29 cellular contexts compared by ENCODE assay signal in genomic region chr18:77343846-77344527, GRCh38.
"Had no signal": no experiment of that assay in that cellular context is flagged by ENCODE, and none has a peak within 500 bp of the region (broad histone marks: within the 10 kb centered on the region; RNA-seq: fewer than 3 reads in every experiment).

No MANE protein-coding gene starts in this region.

- H3K4me1 Mint-ChIP-seq: memory B cell; natural killer cell; stimulated activated naive B cell treated with anti-CD40 and anti-IgM and Interleukin-4, amounts not matched to agents 10 μg/mL and 1 μg/mL and 100 μg/mL, for 72 hours had no signal

- H2AFZ ChIP-seq: hepatocyte, neural progenitor cell had no signal

- H3K4me3 Mint-ChIP-seq: memory B cell; natural killer cell; neural progenitor cell; stimulated activated naive B cell treated with anti-CD40 and anti-IgM and Interleukin-4, amounts not matched to agents 10 μg/mL and 1 μg/mL and 100 μg/mL, for 72 hours; stimulated activated naive CD8-positive, alpha-beta T cell treated with anti-CD3 and anti-CD28 coated beads, Interleukin-15, Interleukin-2, amounts not matched to agents 100 ng/mL and 50 ng/mL, for 24 hours had no signal

- H3K9me3 ChIP-seq: esophagus muscularis mucosa, ovary, psoas muscle, right lobe of liver, thoracic aorta, tibial nerve, upper lobe of left lung had no signal

- H3K27ac Mint-ChIP-seq: memory B cell; natural killer cell; neural progenitor cell; stimulated activated naive B cell treated with anti-CD40 and anti-IgM and Interleukin-4, amounts not matched to agents 10 μg/mL and 1 μg/mL and 100 μg/mL, for 72 hours; stimulated activated naive CD8-positive, alpha-beta T cell treated with anti-CD3 and anti-CD28 coated beads, Interleukin-15, Interleukin-2, amounts not matched to agents 100 ng/mL and 50 ng/mL, for 24 hours had no signal

- ATAC-seq: foreskin keratinocyte; gastroesophageal sphincter; left lobe of liver; natural killer cell; psoas muscle; right lobe of liver; stimulated activated naive B cell treated with anti-CD40 and anti-IgM and Interleukin-4, amounts not matched to agents 10 μg/mL and 1 μg/mL and 100 μg/mL, for 72 hours had no signal

- H3K36me3 Mint-ChIP-seq: memory B cell; natural killer cell; neural progenitor cell; stimulated activated naive B cell treated with anti-CD40 and anti-IgM and Interleukin-4, amounts not matched to agents 10 μg/mL and 1 μg/mL and 100 μg/mL, for 72 hours had no signal

- H3K4me2 ChIP-seq: hepatocyte, neural progenitor cell had no signal

- H3K9ac ChIP-seq: neural progenitor cell had no signal

- H3K27ac ChIP-seq: coronary artery, esophagus muscularis mucosa, foreskin keratinocyte, gastroesophageal sphincter, hepatocyte, neural progenitor cell, ovary, psoas muscle, right lobe of liver, thoracic aorta, tibial nerve, upper lobe of left lung had no signal

- FAIRE-seq: endothelial cell of umbilical vein, kidney, small intestine, urothelium cell line had no signal

- H3K36me3 ChIP-seq: esophagus muscularis mucosa, gastroesophageal sphincter, heart left ventricle, neural progenitor cell, ovary, right lobe of liver, thoracic aorta, tibial nerve, upper lobe of left lung had no signal

- H3K4me1 ChIP-seq: esophagus muscularis mucosa, foreskin keratinocyte, gastroesophageal sphincter, neural progenitor cell, psoas muscle, right lobe of liver, tibial nerve, upper lobe of left lung had no signal

- DNase-seq: dermis blood vessel endothelial cell; effector memory CD4-positive, alpha-beta T cell; foreskin keratinocyte; heart left ventricle; kidney; natural killer cell; nucleus accumbens; ovary; psoas muscle; retina; right lobe of liver; small intestine; stimulated activated CD4-positive, alpha-beta T cell treated with anti-CD3 and anti-CD28 coated beads, Interleukin-15, amount 100 ng/mL, for 24 hours; stimulated activated CD4-positive, alpha-beta T cell treated with anti-CD3 and anti-CD28 coated beads, Interleukin-2, amount 100 ng/mL, for 48 hours; stimulated activated naive B cell treated with anti-CD40 and anti-IgM and Interleukin-4, amounts not matched to agents 10 μg/mL and 1 μg/mL and 100 μg/mL, for 72 hours had no signal

- H3K4me3 ChIP-seq: coronary artery, esophagus muscularis mucosa, gastroesophageal sphincter, heart left ventricle, hepatocyte, lung, neural progenitor cell, ovary, psoas muscle, right lobe of liver, thoracic aorta, tibial nerve, upper lobe of left lung had no signal

- H3K27me3 ChIP-seq: foreskin keratinocyte, hepatocyte, neural progenitor cell, ovary, right lobe of liver, tibial nerve, upper lobe of left lung had no signal

- H3K79me2 ChIP-seq: hepatocyte had no signal

- H3K9me3 Mint-ChIP-seq: memory B cell; natural killer cell; neural progenitor cell; stimulated activated naive B cell treated with anti-CD40 and anti-IgM and Interleukin-4, amounts not matched to agents 10 μg/mL and 1 μg/mL and 100 μg/mL, for 72 hours; stimulated activated naive CD8-positive, alpha-beta T cell treated with anti-CD3 and anti-CD28 coated beads, Interleukin-15, Interleukin-2, amounts not matched to agents 100 ng/mL and 50 ng/mL, for 24 hours had no signal
